8 cellular contexts compared by ENCODE assay signal in genomic region chr2:152635635-152636298, GRCh38.
DNase-seq lines count a peak whose midpoint lies in the region; ATAC-seq lines count a peak whose summit lies in the region.

No MANE protein-coding gene starts in this region.

- DNase-seq in GM04504 (ENCODE audit: low read depth) = peak; percentile 30
- peak; percentile 28 to 66 for DNase-seq in NCI-H446 (lab: John Stamatoyannopoulos, UW)
- DNase-seq in activated CD4-positive, alpha-beta T cell treated with anti-CD3 and anti-CD28 coated beads, Interleukin-2, amount 50 U/mL, for 24 hours (ENCODE audit: low read depth in 1 of 2, low spot score in 1 of 2) = peak; percentile 39 to 59
- peak; percentile 81 for DNase-seq in ecto neural progenitor cell (ENCODE audit: low spot score)
- DNase-seq in medulla oblongata (ENCODE audit: extremely low spot score) = peak; percentile 68
- peak; percentile 38 to 41 for DNase-seq in stimulated activated CD8-positive, alpha-beta memory T cell treated with anti-CD3 and anti-CD28 coated beads, Interleukin-4, amount 100 ng/mL, for 1 hour (ENCODE audit: low read depth in 2 of 2, low spot score in 1 of 2)

- ATAC-seq in HG02610 (IDR thresholded peaks at IDR 0.05; ENCODE audit: unreplicated experiment) (peak; percentile 46), GM18498 (IDR thresholded peaks at IDR 0.05; ENCODE audit: unreplicated experiment) (no peak)

Comparison
In these comparisons a context has a peak if more than half of its experiments do, and no peak if none do; other contexts are left out.
1. DNase-seq: peak in every context shown above with its lines; median percentile 81 in ecto neural progenitor cell; 68 in medulla oblongata; 49 in activated CD4-positive, alpha-beta T cell treated with anti-CD3 and anti-CD28 coated beads, Interleukin-2, amount 50 U/mL, for 24 hours; 47 in NCI-H446; 40 in stimulated activated CD8-positive, alpha-beta memory T cell treated with anti-CD3 and anti-CD28 coated beads, Interleukin-4, amount 100 ng/mL, for 1 hour; 30 in GM04504.